Comparison of ENCODE assay signal across 12 cellular contexts in the genomic region with DNA sequence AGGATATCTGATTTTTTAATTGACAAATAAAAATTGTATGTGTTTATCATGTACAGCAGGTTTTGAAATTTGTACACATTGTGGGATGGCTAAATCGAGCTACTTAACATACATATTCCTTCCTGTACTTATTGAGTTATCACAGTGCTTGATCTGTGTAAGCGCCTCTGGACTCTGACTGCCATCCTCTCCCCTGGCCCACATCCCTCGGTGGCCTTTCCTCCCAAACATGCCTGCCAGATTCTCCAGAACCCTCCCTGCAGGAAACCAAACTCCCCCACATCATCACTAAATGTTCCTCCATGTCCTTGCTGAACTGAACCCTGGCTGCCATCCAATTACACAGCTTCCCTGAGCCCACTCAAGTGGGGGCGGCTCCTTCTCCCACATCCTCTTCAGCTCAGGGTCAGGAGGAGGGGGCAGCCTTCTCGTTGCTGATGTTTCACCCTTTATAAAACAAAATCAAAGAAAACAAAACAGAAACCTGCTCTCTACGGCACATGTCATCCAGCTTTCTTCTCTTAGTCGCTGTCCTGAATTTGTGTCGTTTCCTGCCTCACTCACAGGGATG.
DNase-seq lines count a peak whose midpoint lies in the region; ATAC-seq and TF ChIP-seq lines count a peak whose summit lies in the region.
"Had no signal": no experiment of that assay in that cellular context is flagged by ENCODE, and none has a peak within 500 bp of the region (broad histone marks: within the 10 kb centered on the region; RNA-seq: fewer than 3 reads in every experiment).

No MANE protein-coding gene starts in this region.

- no peaks in the 10 kb centered on the region for H3K9me3 Mint-ChIP-seq in T-helper 1 cell treated with Interleukin-12 subunit alpha and Interleukin-12 subunit beta and Interleukin-4 antibody, amounts not matched to agents 30 μg/mL and 1 μg/mL, for 36 hours

- intact Hi-C loops in ascending aorta (cut with DNase I) = no loop called here

- no peak overlapping the region for H3K27ac Mint-ChIP-seq in T-helper 1 cell treated with Interleukin-12 subunit alpha and Interleukin-12 subunit beta and Interleukin-4 antibody, amounts not matched to agents 30 μg/mL and 1 μg/mL, for 36 hours

- H3K4me3 ChIP-seq in fibroblast of mammary gland (ENCODE audit: control insufficient read depth, low read depth, low read length) (no peak overlapping the region), skeletal muscle cell (ENCODE audit: low read depth, low read length) (no peak overlapping the region), ascending aorta (no peak overlapping the region)

- no peak overlapping the region for H3K27ac ChIP-seq in ascending aorta

- no peaks in the 10 kb centered on the region for H3K36me3 ChIP-seq in ascending aorta

- peaks cover 9% of the 10 kb centered on the region for H3K4me1 Mint-ChIP-seq in T-helper 1 cell treated with Interleukin-12 subunit alpha and Interleukin-12 subunit beta and Interleukin-4 antibody, amounts not matched to agents 30 μg/mL and 1 μg/mL, for 36 hours (ENCODE audit: low read depth)

- no peak for ATAC-seq in GM19324 (IDR thresholded peaks at IDR 0.05; ENCODE audit: low FRiP score, unreplicated experiment)
- ATAC-seq in HG02973 (IDR thresholded peaks at IDR 0.05; ENCODE audit: unreplicated experiment) = no peak
- ATAC-seq: HCT116 had no signal

- H3K36me3 Mint-ChIP-seq in T-helper 1 cell treated with Interleukin-12 subunit alpha and Interleukin-12 subunit beta and Interleukin-4 antibody, amounts not matched to agents 30 μg/mL and 1 μg/mL, for 36 hours (ENCODE audit: low read depth) = no peaks in the 10 kb centered on the region

- no peaks in the 10 kb centered on the region for H3K4me1 ChIP-seq in ascending aorta

- H3K4me3 Mint-ChIP-seq in T-helper 1 cell treated with Interleukin-12 subunit alpha and Interleukin-12 subunit beta and Interleukin-4 antibody, amounts not matched to agents 30 μg/mL and 1 μg/mL, for 36 hours = peak overlapping the region; percentile 7

- no peaks in the 10 kb centered on the region for H3K27me3 ChIP-seq in ascending aorta

- no peaks in the 10 kb centered on the region for H3K9me3 ChIP-seq in ascending aorta

- peaks cover 8% of the 10 kb centered on the region for H3K27me3 Mint-ChIP-seq in T-helper 1 cell treated with Interleukin-12 subunit alpha and Interleukin-12 subunit beta and Interleukin-4 antibody, amounts not matched to agents 30 μg/mL and 1 μg/mL, for 36 hours (ENCODE audit: low read depth)

- TF ChIP-seq CTCF in fibroblast of mammary gland (conservative IDR thresholded peaks at IDR 0.05; ENCODE audit: control insufficient read depth, insufficient read depth, low read depth, low read length) = no peak
- no peak for TF ChIP-seq CTCF in ascending aorta (IDR thresholded peaks at IDR 0.05)

- DNase-seq in T-helper 1 cell = no peak
- peak; percentile 64 for DNase-seq in NCI-H2227 treated with DMSO at 0.1 percent for 48 hours (lab: John Stamatoyannopoulos, UW)
- DNase-seq in fibroblast of mammary gland (ENCODE audit: low read depth) = peak; percentile 34
- DNase-seq in skeletal muscle cell (ENCODE audit: low read depth) = peak; percentile 39
- no peak for DNase-seq in ascending aorta (ENCODE audit: low spot score in 2 of 2)
- DNase-seq: NCI-H2081 treated with DMSO at 0.1 percent for 48 hours; SHP77; stimulated activated CD4-positive, alpha-beta T cell treated with anti-CD3 and anti-CD28 coated beads, Interleukin-2, amount 100 ng/mL, for 48 hours had no signal

Comparison
In these comparisons a context has a peak if more than half of its experiments do, and no peak if none do; other contexts are left out.
1. DNase-seq: peak in NCI-H2227 treated with DMSO at 0.1 percent for 48 hours (single experiment), fibroblast of mammary gland (single experiment) and skeletal muscle cell (single experiment); none in T-helper 1 cell (0 of 5) and ascending aorta (0 of 2).